ENCODE assay signal across 10 cellular contexts in the genomic region with DNA sequence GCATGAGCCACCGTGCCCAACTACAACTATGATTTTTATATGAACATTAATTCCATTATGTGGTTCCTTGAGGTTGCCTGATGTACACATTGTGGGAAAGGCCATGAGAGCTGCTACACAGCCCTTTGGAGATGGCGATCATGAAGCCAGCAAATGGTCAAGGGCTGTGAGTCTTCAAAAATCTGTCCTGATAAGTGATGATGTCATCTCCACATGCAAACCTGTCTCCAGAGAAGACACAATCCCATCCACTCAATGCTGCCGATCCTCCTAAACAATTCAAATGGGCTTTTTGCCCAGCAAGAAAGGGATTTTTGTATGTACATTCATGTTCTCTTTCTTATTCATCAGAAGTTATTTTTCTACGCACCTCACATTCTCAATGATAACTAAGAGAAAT. TPM values are rescaled to one million over a fixed set of nuclear protein-coding genes. Genes with fewer than 3 reads are reported as not detected.
"Had no signal": no experiment of that assay in that cellular context is flagged by ENCODE, and none has a peak within 500 bp of the region (broad histone marks: within the 10 kb centered on the region; RNA-seq: fewer than 3 reads in every experiment).

No MANE protein-coding gene starts in this region.

- H3K27ac ChIP-seq: GM23248, HL-60 had no signal

- H3K9ac ChIP-seq: GM23248 had no signal

- H3K4me1 ChIP-seq: HAP-1 had no signal

- H2AFZ ChIP-seq: GM23248 had no signal

- DNase-seq: GM23248, GOT3, H7, HFFc6, IMR-90, KBM-7 had no signal

- H3K36me3 ChIP-seq: HAP-1 had no signal

- H3K9me3 ChIP-seq: HAP-1 had no signal

- H3K4me3 ChIP-seq: GM23248, HAP-1 had no signal

RNA-seq across cellular contexts. Expression of a gene that starts 17.6 kb away (rescaled TPM):
- total RNA-seq: GM23248, H4, H7, HFFc6, HT1080, IMR-90 had no signal
- polyA plus RNA-seq: GM23248, IMR-90 had no signal

RNA-seq across cellular contexts. Expression of a gene that starts 35.0 kb away (rescaled TPM):
- total RNA-seq: GM23248, H4, H7, HFFc6, IMR-90 had no signal
- polyA plus RNA-seq: GM23248 had no signal
